Comparison of ENCODE assay signal across 16 cellular contexts in the genomic region with DNA sequence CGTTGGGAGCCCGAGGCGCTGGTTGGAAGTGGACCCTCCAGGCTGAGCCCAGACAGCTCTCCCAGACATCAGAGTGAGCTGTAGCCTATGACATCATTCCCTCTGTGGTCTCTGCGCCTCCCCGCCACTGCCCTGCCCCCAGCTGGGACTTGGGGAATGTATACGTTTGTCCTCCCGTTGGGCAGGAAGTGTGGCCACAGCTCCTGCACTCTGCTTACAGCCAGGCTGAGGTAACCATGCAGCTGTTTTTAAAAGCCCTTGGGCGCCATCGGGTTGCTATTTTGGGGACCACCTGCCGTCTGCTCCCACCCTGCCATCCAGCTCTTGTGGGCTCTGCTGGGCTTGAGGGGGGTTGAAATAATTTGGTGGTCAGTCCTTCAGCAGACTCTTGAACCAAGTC. TPM values are rescaled to one million over a fixed set of nuclear protein-coding genes. Genes with fewer than 3 reads are reported as not detected.
DNase-seq lines count a peak whose midpoint lies in the region; ATAC-seq and TF ChIP-seq lines count a peak whose summit lies in the region.
"Had no signal": no experiment of that assay in that cellular context is flagged by ENCODE, and none has a peak within 500 bp of the region (broad histone marks: within the 10 kb centered on the region; RNA-seq: fewer than 3 reads in every experiment).

No MANE protein-coding gene starts in this region.

- peak overlapping the region; percentile 86 for H3K9ac ChIP-seq in smooth muscle cell (ENCODE audit: low read depth)

- TF ChIP-seq CTCF in smooth muscle cell (IDR thresholded peaks at IDR 0.05; ENCODE audit: borderline replicate concordance, insufficient read depth, poor library complexity, severe bottlenecking) = no peak

- H3K27ac ChIP-seq in smooth muscle cell (ENCODE audit: low read depth) = peak overlapping the region; percentile 95
- H3K27ac ChIP-seq: colonic mucosa, Peyer's patch had no signal

- peak overlapping the region; percentile 77 for H2AFZ ChIP-seq in smooth muscle cell (ENCODE audit: low read depth)

- DNase-seq in M059J (ENCODE audit: low read depth) (peak; percentile 38), brain pericyte (ENCODE audit: low read depth, low spot score) (peak; percentile 43), smooth muscle cell (lab: John Stamatoyannopoulos, UW; ENCODE audit: unreplicated experiment) (no peak), GOT3 (lab: John Stamatoyannopoulos, UW) (no peak), NCI-H2107 treated with DMSO at 0.1 percent for 48 hours (lab: John Stamatoyannopoulos, UW; ENCODE audit: unreplicated experiment) (no peak)
- DNase-seq: colonic mucosa, hippocampal formation, NCI-H1694 treated with DMSO at 0.1 percent for 48 hours, NCI-H524 treated with DMSO at 0.1 percent for 48 hours, Peyer's patch, T-helper 1 cell had no signal

- ATAC-seq in GM21447 (IDR thresholded peaks at IDR 0.05; ENCODE audit: unreplicated experiment) (peak; percentile 28), GM21529 (IDR thresholded peaks at IDR 0.05; ENCODE audit: unreplicated experiment) (no peak)
- ATAC-seq: esophagus mucosa had no signal

- no peaks in the 10 kb centered on the region for H3K27me3 ChIP-seq in smooth muscle cell (ENCODE audit: low read depth)
- H3K27me3 ChIP-seq: colonic mucosa, Peyer's patch had no signal

- no peak overlapping the region for H3K4me3 ChIP-seq in smooth muscle cell
- H3K4me3 ChIP-seq: colonic mucosa, Peyer's patch had no signal

- H3K36me3 ChIP-seq in smooth muscle cell (ENCODE audit: low read depth) = no peaks in the 10 kb centered on the region
- H3K36me3 ChIP-seq: colonic mucosa, Peyer's patch had no signal

- no peaks in the 10 kb centered on the region for H3K9me3 ChIP-seq in smooth muscle cell (replicated peaks; ENCODE audit: low read depth)
- H3K9me3 ChIP-seq: colonic mucosa, Peyer's patch had no signal

- H3K79me2 ChIP-seq in smooth muscle cell (ENCODE audit: low read depth) = no peaks in the 10 kb centered on the region

- H3F3A ChIP-seq in smooth muscle cell (ENCODE audit: low read depth) = no peaks in the 10 kb centered on the region

- peaks cover 3% of the 10 kb centered on the region for H3K4me1 ChIP-seq in smooth muscle cell (ENCODE audit: low read depth)
- H3K4me1 ChIP-seq: colonic mucosa, Peyer's patch had no signal

- no peaks in the 10 kb centered on the region for H4K20me1 ChIP-seq in smooth muscle cell (ENCODE audit: low read depth)

- peak overlapping the region; percentile 78 for H3K4me2 ChIP-seq in smooth muscle cell

- 44% methylated on average over 10 of the region's 10 CpGs for WGBS in smooth muscle cell (ENCODE audit: low lambda C conversion rate)

RNA-seq across cellular contexts. Expression of a gene that starts 7.8 kb away (rescaled TPM):
- 0.44 and 0.79 TPM in 2 replicates for total RNA-seq in M059J (2014; rRNA removed; shearing (Covaris generic))
- total RNA-seq in smooth muscle cell = 8.9 and 16.0 TPM in 2 replicates
- polyA plus RNA-seq in smooth muscle cell = 6.7 and 6.9 TPM in 2 replicates
- polyA plus RNA-seq: CD14-positive monocyte, IgD-negative memory B cell had no signal

RNA-seq across cellular contexts. Expression of a gene that starts 57.5 kb away (rescaled TPM):
- 19.1 and 31.8 TPM in 2 replicates for total RNA-seq in M059J (2014; rRNA removed; shearing (Covaris generic))
- total RNA-seq in smooth muscle cell = 29.7 and 34.7 TPM in 2 replicates
- polyA plus RNA-seq in smooth muscle cell = 13.1 and 14.9 TPM in 2 replicates

Comparison
In these comparisons a context has a peak if more than half of its experiments do, and no peak if none do; other contexts are left out.
1. DNase-seq: peak in M059J (single experiment) and brain pericyte (single experiment); none in smooth muscle cell (single experiment), GOT3 (single experiment) and NCI-H2107 treated with DMSO at 0.1 percent for 48 hours (single experiment).